In the genomic region with DNA sequence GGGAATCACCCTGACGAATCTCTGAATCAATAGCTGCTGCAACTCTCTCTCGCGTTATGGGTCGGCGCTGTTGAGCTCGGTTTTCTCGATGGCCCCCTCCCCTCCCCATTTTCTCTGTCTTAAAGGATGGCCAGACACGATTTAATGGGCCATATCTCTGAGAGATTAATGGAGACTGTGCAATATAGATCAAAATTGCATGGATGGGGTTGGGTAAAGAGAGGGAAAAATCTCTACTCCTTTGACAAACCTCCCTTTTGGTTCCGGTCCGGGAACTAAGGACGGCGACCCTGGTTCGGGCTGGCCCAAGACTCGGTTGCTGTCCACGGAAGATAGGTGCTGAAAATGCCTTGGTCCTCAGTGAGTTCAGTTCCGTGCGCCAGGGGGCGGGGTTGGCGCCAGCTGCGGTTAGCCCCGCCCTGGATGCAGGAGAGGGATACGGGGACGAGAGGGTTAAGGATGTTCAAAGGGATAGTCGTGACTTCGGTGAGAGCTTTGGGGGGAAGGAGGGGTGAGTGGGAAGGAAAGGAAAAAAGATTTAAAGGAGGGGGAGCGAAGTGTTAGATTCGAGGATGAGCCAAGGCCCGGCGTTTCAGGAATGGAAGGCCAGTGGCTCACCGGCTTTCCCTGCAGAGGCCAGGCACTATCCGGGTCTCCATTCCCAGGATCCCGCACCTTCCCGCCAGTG, we compare ENCODE assay signal across 8 cellular contexts.
DNase-seq lines count a peak whose midpoint lies in the region; ATAC-seq, FAIRE-seq and TF ChIP-seq lines count a peak whose summit lies in the region.

No MANE protein-coding gene starts in this region.

- intact Hi-C loops in gastrocnemius medialis (cut with DNase I; ENCODE audit: low total_unique reads), result loop anchor here (10.0 kb wide), 2 partner anchors 108 to 258 kb away; a partner anchor contains a TSS

- H3K4me3 ChIP-seq in AG04450 (ENCODE audit: low read depth, low read length), result no peak overlapping the region; the same call in 1 of the 2 replicates
- H3K4me3 ChIP-seq in GM06990 (replicated peaks; ENCODE audit: low read depth, low read length), result no peak overlapping the region
- peak overlapping the region; percentile 54 for H3K4me3 ChIP-seq in SJCRH30
- peak overlapping the region in 3 of 4 donors; percentile 10 to 32 (median 29) for H3K4me3 ChIP-seq in gastrocnemius medialis

- peaks cover 85% of the 10 kb centered on the region for H3K27me3 ChIP-seq in AG04450 (ENCODE audit: control insufficient read depth, insufficient read depth, low read length)
- H3K27me3 ChIP-seq in GM06990 (replicated peaks; ENCODE audit: control insufficient read depth, insufficient read depth, low read length), result peaks cover 8% of the 10 kb centered on the region
- H3K27me3 ChIP-seq in SJCRH30, result 0 out of 2 replicates have a peak, but pooled peaks cover 3% of the 10 kb centered on the region
- peaks cover 78 to 84% (median 79%) of the 10 kb centered on the region in 3 donors for H3K27me3 ChIP-seq in gastrocnemius medialis

- H3K36me3 ChIP-seq in GM06990 (ENCODE audit: control insufficient read depth, insufficient read depth, low read length), result no peaks in the 10 kb centered on the region
- H3K36me3 ChIP-seq in SJCRH30, result no peaks in the 10 kb centered on the region
- H3K36me3 ChIP-seq in gastrocnemius medialis, result no peaks in the 10 kb centered on the region

- H3K27ac ChIP-seq in AG04450 (ENCODE audit: low read depth, low read length), result no peak overlapping the region
- H3K27ac ChIP-seq in SJCRH30, result no peak overlapping the region
- no peak overlapping the region for H3K27ac ChIP-seq in gastrocnemius medialis

- POLR2A ChIA-PET in AG04450 (lab: Yijun Ruan, JAX), result no interaction called here

- FAIRE-seq in frontal cortex (lab: Jason Lieb, UNC), result no peak

- CTCF ChIA-PET in AG04450 (lab: Charles Lee), result interaction anchor here (0.9 to 2.4 kb wide), 5 partner anchors 9 to 275 kb away, joined by 3 to 15 read pairs (median 4); no protein-coding TSS in a partner anchor

- in situ Hi-C loops in gastrocnemius medialis (cut with MboI; ENCODE audit: low sequenced_read_pairs in 4 of 4), result loop anchor here in 1 of 4 donors (10.0 kb wide), 1 partner anchor 138 kb away; no protein-coding TSS in a partner anchor

- H3K9me3 ChIP-seq in AG04450 (ENCODE audit: control insufficient read depth, insufficient read depth, low read length) (peaks cover 3% of the 10 kb centered on the region; the same call in 1 of the 2 replicates), SJCRH30 (replicated peaks) (no peaks in the 10 kb centered on the region), gastrocnemius medialis (no peaks in the 10 kb centered on the region)

- H3K4me1 ChIP-seq in SJCRH30, result peaks cover 8% of the 10 kb centered on the region; the same call in 1 of the 2 replicates
- peaks cover 40 to 65% of the 10 kb centered on the region in 2 donors for H3K4me1 ChIP-seq in gastrocnemius medialis

- TF ChIP-seq CTCF in AG04450 (IDR thresholded peaks at IDR 0.05; ENCODE audit: low read depth, low read length), result peak; percentile 43
- TF ChIP-seq CTCF in GM06990 (IDR thresholded peaks at IDR 0.05; ENCODE audit: insufficient read depth, low read length, poor library complexity, severe bottlenecking), result peak; percentile 12
- peak in 1 of 5 experiments; percentile 21 for TF ChIP-seq CTCF in gastrocnemius medialis (IDR thresholded peaks at IDR 0.05 in 4 of 5, conservative IDR thresholded peaks at IDR 0.05 in 1 of 5)

- no peak for TF ChIP-seq POLR2A in gastrocnemius medialis (IDR thresholded peaks at IDR 0.05)

- DNase-seq in AG04450 (ENCODE audit: low read depth, low spot score), result no peak
- DNase-seq in GM06990 (ENCODE audit: extremely low read depth, insufficient read length), result no peak
- DNase-seq in SJCRH30, result peak in 1 of 2 experiments; percentile 40
- peak; percentile 64 to 65 for DNase-seq in frontal cortex (ENCODE audit: low spot score in 2 of 2)
- DNase-seq in gastrocnemius medialis, result no peak
- no peak for DNase-seq in stimulated activated naive CD4-positive, alpha-beta T cell treated with Interleukin-2 at 50 U/mL for 16 hours (lab: John Stamatoyannopoulos, UW)

- ATAC-seq in gastrocnemius medialis (no peak), GM18873 (IDR thresholded peaks at IDR 0.05; ENCODE audit: low FRiP score, unreplicated experiment) (no peak), GM21723 (IDR thresholded peaks at IDR 0.05; ENCODE audit: unreplicated experiment) (no peak)

Comparison
In these comparisons a context has a peak if more than half of its experiments do, and no peak if none do; other contexts are left out.
1. DNase-seq: peak in frontal cortex (2 of 2); none in AG04450 (single experiment), GM06990 (single experiment), gastrocnemius medialis (0 of 2) and stimulated activated naive CD4-positive, alpha-beta T cell treated with Interleukin-2 at 50 U/mL for 16 hours (single experiment).
2. H3K4me3 ChIP-seq: peak in SJCRH30 (single experiment) and gastrocnemius medialis (3 of 4); none in AG04450 (single experiment) and GM06990 (single experiment).